Comparison of ENCODE assay signal across 12 cellular contexts in the genomic region with DNA sequence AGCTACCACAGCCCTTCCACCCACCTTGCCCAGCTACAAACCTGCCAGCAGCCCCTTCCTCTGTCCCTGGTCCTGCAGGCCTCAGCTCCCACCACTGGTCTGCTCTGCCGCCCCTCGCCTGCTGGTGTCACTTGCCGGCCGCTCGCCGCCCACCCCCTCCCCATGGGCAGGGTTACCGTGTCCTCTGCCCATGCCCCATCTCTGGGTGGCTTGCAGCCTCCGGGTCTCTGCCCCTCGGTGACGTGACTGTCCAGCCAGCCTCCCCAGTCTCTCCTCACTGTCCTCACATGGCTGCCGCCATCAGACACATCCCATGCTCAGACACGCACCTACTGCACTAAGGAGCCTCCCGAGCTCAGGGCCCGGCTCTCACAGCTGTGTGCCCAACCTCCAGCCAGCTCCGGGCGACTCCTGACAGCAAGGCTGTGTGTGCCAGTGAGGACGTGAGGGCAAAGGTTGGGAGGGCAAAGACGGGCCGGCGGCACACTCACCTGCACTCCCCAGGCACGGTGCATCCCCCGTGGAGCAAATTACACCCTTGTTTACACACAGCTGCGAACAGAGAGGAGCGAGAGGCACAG. TPM values are rescaled to one million over a fixed set of nuclear protein-coding genes. Genes with fewer than 3 reads are reported as not detected.
DNase-seq lines count a peak whose midpoint lies in the region; ATAC-seq and TF ChIP-seq lines count a peak whose summit lies in the region.
"Had no signal": no experiment of that assay in that cellular context is flagged by ENCODE, and none has a peak within 500 bp of the region (broad histone marks: within the 10 kb centered on the region; RNA-seq: fewer than 3 reads in every experiment).

No MANE protein-coding gene starts in this region.

- H3K4me1 ChIP-seq in GM23338 (ENCODE audit: insufficient read depth) (no peaks in the 10 kb centered on the region), osteoblast (ENCODE audit: insufficient read depth, low read length) (no peaks in the 10 kb centered on the region), breast epithelium (no peaks in the 10 kb centered on the region)

- no peak overlapping the region for H3K4me3 Mint-ChIP-seq in GM23338
- H3K4me3 Mint-ChIP-seq: H9 had no signal

- H3K4me3 ChIP-seq in GM23338 (no peak overlapping the region), osteoblast (ENCODE audit: insufficient read depth, low read length) (no peak overlapping the region), breast epithelium (no peak overlapping the region)

- H3K27me3 ChIP-seq in GM23338 (ENCODE audit: insufficient read depth) (no peaks in the 10 kb centered on the region), osteoblast (ENCODE audit: insufficient read depth, low read length) (no peaks in the 10 kb centered on the region), breast epithelium (no peaks in the 10 kb centered on the region)

- no peak overlapping the region for H3K27ac Mint-ChIP-seq in GM23338

- no peaks in the 10 kb centered on the region for H3K36me3 Mint-ChIP-seq in GM23338 (ENCODE audit: low read depth)

- intact Hi-C loops in breast epithelium (cut with DNase I; ENCODE audit: low total_unique reads): no loop called here

- H2AFZ ChIP-seq in GM23338 (no peak overlapping the region), osteoblast (ENCODE audit: low read length) (no peak overlapping the region)

- H3K9me2 ChIP-seq in GM23338 (ENCODE audit: insufficient read depth): no peaks in the 10 kb centered on the region

- TF ChIP-seq CTCF in GM23338 (conservative IDR thresholded peaks at IDR 0.05; ENCODE audit: low read depth in 2 of 2) (no peak), osteoblast (IDR thresholded peaks at IDR 0.05; ENCODE audit: extremely low read depth, low read depth, low read length) (no peak), breast epithelium (IDR thresholded peaks at IDR 0.05) (no peak)

- no peaks in the 10 kb centered on the region for H3K36me3 ChIP-seq in GM23338 (ENCODE audit: insufficient read depth)
- no peaks in the 10 kb centered on the region for H3K36me3 ChIP-seq in osteoblast (ENCODE audit: insufficient read depth, low read length)
- H3K36me3 ChIP-seq in breast epithelium: no peaks in the 10 kb centered on the region

- no peak for DNase-seq in GM23338 (ENCODE audit: low spot score)
- DNase-seq in NCI-H146 (lab: John Stamatoyannopoulos, UW): peak; percentile 93
- peak; percentile 80 for DNase-seq in iPS-NIHi11 (ENCODE audit: low spot score)
- DNase-seq in osteoblast (ENCODE audit: insufficient read length, low spot score, missing footprints): peak; percentile 89
- DNase-seq in breast epithelium (ENCODE audit: low spot score in 2 of 2): no peak
- DNase-seq in NCI-H1105 (lab: John Stamatoyannopoulos, UW): no peak
- DNase-seq: DMS 273 treated with DMSO at 0.1 percent for 48 hours, H9, IMR-90, Kasumi-1, RPMI8226 had no signal

- peak; percentile 33 for ATAC-seq in GM23338
- ATAC-seq in GM18907 (IDR thresholded peaks at IDR 0.05; ENCODE audit: unreplicated experiment): no peak

- H4K20me1 ChIP-seq in GM23338 (replicated peaks; ENCODE audit: insufficient read depth): no peaks in the 10 kb centered on the region
- H4K20me1 ChIP-seq in osteoblast (ENCODE audit: insufficient read depth, low read length): no peaks in the 10 kb centered on the region

- H3F3A ChIP-seq in GM23338 (replicated peaks; ENCODE audit: low read depth): no peaks in the 10 kb centered on the region

- H3K4me2 ChIP-seq in GM23338: no peak overlapping the region
- H3K4me2 ChIP-seq in osteoblast (ENCODE audit: insufficient read depth, low read length): no peak overlapping the region

- H3K79me2 ChIP-seq in GM23338 (replicated peaks; ENCODE audit: insufficient read depth) (no peaks in the 10 kb centered on the region), osteoblast (ENCODE audit: insufficient read depth, low read length) (no peaks in the 10 kb centered on the region)

- H3K4me1 Mint-ChIP-seq in GM23338: peaks cover 2% of the 10 kb centered on the region; the same call in 1 of the 3 replicates

- H3K27me3 Mint-ChIP-seq in GM23338 (ENCODE audit: insufficient read depth, low read depth, poor library complexity): peaks cover 12% of the 10 kb centered on the region

- TF ChIP-seq POLR2A in breast epithelium (IDR thresholded peaks at IDR 0.05): no peak

- H3K9me3 ChIP-seq in osteoblast (ENCODE audit: low read depth, low read length) (no peaks in the 10 kb centered on the region), breast epithelium (no peaks in the 10 kb centered on the region)

- H3K27ac ChIP-seq in GM23338 (ENCODE audit: low read depth): no peak overlapping the region
- no peak overlapping the region for H3K27ac ChIP-seq in osteoblast (ENCODE audit: low read depth, low read length)
- H3K27ac ChIP-seq in breast epithelium: peak overlapping the region in 1 of 2 donors; percentile 20

- no peaks in the 10 kb centered on the region for H3K9me3 Mint-ChIP-seq in GM23338
- H3K9me3 Mint-ChIP-seq: H9 had no signal

TF ChIP-seq in GM23338, 12 proteins besides CTCF, POLR2A, EP300 and RAD21 (continues in another document):
- TF ChIP-seq, protein P1, sequence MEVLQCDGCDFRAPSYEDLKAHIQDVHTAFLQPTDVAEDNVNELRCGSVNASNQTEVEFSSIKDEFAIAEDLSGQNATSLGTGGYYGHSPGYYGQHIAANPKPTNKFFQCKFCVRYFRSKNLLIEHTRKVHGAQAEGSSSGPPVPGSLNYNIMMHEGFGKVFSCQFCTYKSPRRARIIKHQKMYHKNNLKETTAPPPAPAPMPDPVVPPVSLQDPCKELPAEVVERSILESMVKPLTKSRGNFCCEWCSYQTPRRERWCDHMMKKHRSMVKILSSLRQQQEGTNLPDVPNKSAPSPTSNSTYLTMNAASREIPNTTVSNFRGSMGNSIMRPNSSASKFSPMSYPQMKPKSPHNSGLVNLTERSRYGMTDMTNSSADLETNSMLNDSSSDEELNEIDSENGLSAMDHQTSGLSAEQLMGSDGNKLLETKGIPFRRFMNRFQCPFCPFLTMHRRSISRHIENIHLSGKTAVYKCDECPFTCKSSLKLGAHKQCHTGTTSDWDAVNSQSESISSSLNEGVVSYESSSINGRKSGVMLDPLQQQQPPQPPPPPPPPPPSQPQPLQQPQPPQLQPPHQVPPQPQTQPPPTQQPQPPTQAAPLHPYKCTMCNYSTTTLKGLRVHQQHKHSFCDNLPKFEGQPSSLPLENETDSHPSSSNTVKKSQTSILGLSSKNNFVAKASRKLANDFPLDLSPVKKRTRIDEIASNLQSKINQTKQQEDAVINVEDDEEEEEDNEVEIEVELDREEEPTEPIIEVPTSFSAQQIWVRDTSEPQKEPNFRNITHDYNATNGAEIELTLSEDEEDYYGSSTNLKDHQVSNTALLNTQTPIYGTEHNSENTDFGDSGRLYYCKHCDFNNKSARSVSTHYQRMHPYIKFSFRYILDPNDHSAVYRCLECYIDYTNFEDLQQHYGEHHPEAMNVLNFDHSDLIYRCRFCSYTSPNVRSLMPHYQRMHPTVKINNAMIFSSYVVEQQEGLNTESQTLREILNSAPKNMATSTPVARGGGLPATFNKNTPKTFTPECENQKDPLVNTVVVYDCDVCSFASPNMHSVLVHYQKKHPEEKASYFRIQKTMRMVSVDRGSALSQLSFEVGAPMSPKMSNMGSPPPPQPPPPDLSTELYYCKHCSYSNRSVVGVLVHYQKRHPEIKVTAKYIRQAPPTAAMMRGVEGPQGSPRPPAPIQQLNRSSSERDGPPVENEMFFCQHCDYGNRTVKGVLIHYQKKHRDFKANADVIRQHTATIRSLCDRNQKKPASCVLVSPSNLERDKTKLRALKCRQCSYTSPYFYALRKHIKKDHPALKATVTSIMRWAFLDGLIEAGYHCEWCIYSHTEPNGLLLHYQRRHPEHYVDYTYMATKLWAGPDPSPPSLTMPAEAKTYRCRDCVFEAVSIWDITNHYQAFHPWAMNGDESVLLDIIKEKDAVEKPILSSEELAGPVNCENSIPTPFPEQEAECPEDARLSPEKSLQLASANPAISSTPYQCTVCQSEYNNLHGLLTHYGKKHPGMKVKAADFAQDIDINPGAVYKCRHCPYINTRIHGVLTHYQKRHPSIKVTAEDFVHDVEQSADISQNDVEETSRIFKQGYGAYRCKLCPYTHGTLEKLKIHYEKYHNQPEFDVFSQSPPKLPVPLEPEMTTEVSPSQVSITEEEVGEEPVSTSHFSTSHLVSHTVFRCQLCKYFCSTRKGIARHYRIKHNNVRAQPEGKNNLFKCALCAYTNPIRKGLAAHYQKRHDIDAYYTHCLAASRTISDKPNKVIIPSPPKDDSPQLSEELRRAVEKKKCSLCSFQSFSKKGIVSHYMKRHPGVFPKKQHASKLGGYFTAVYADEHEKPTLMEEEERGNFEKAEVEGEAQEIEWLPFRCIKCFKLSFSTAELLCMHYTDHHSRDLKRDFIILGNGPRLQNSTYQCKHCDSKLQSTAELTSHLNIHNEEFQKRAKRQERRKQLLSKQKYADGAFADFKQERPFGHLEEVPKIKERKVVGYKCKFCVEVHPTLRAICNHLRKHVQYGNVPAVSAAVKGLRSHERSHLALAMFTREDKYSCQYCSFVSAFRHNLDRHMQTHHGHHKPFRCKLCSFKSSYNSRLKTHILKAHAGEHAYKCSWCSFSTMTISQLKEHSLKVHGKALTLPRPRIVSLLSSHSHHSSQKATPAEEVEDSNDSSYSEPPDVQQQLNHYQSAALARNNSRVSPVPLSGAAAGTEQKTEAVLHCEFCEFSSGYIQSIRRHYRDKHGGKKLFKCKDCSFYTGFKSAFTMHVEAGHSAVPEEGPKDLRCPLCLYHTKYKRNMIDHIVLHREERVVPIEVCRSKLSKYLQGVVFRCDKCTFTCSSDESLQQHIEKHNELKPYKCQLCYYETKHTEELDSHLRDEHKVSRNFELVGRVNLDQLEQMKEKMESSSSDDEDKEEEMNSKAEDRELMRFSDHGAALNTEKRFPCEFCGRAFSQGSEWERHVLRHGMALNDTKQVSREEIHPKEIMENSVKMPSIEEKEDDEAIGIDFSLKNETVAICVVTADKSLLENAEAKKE (CRISPR knock-in tag; IDR thresholded peaks at IDR 0.05): no peak
- no peak for TF ChIP-seq ZNF331 (CRISPR knock-in tag; IDR thresholded peaks at IDR 0.05; ENCODE audit: low read depth)

RNA-seq across cellular contexts. Expression of gene JAG2, which starts 13.4 kb away (rescaled TPM):
- total RNA-seq in GM23338 (2014; rRNA removed; shearing (Covaris generic)): 9.6 and 10.3 TPM in 2 replicates
- 1.9 and 2.6 TPM in 2 replicates for polyA plus RNA-seq in GM23338 (2016; fragmentation: Nextera tagmentation; extraction: Ambion mirVana)
- total RNA-seq in osteoblast (1.8 and 3.3 TPM in 2 replicates), breast epithelium (10 to 100 TPM in 2 of 3 donors, 1 to 10 TPM in 1; 4.2 to 15.4 (median 13.1) TPM)

RNA-seq across cellular contexts. Expression of gene NUDT14, which starts 26.0 kb away (rescaled TPM):
- 13.6 and 14.8 TPM in 2 replicates for total RNA-seq in GM23338 (2014; rRNA removed; shearing (Covaris generic))
- 38.4 and 41.0 TPM in 2 replicates for polyA plus RNA-seq in GM23338 (2016; fragmentation: Nextera tagmentation; extraction: Ambion mirVana)
- total RNA-seq in osteoblast: 13.6 and 15.9 TPM in 2 replicates
- 10 to 100 TPM; 13.6 to 14.9 (median 14.1) TPM for total RNA-seq in breast epithelium

Comparison
In these comparisons a context has a peak if more than half of its experiments do, and no peak if none do; other contexts are left out.
1. DNase-seq: peak in NCI-H146 (single experiment), iPS-NIHi11 (single experiment) and osteoblast (single experiment); none in GM23338 (single experiment), breast epithelium (0 of 2) and NCI-H1105 (single experiment).